9 cellular contexts compared by ENCODE assay signal in the genomic region with DNA sequence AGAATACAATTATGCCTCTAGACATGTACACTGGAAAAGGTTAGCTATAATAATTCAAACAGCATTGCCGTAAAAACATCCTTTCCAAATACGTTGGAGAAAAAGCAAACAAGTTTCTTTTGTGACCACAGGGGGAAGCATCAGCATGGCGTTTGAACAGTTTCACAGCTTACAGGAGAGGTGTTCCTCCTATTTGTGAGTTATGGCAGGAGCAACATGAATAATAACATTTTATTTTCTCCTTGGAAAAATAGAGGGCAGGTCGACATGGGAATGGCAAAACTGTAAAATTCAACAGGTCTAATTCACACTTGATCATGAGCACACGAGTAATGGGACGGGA. TPM values are rescaled to one million over a fixed set of nuclear protein-coding genes. Genes with fewer than 3 reads are reported as not detected.
DNase-seq lines count a peak whose midpoint lies in the region; ATAC-seq and TF ChIP-seq lines count a peak whose summit lies in the region.
"Had no signal": no experiment of that assay in that cellular context is flagged by ENCODE, and none has a peak within 500 bp of the region (broad histone marks: within the 10 kb centered on the region; RNA-seq: fewer than 3 reads in every experiment).

No MANE protein-coding gene starts in this region.

- H3K4me1 ChIP-seq in mucosa of descending colon (ENCODE audit: low read depth), result no peaks in the 10 kb centered on the region

- POLR2A ChIA-PET in MCF 10A (lab: Yijun Ruan, JAX), result interaction anchor here (0.7 to 2.2 kb wide), 5 partner anchors 15 to 191 kb away, joined by 3 to 6 read pairs (median 3); no protein-coding TSS in a partner anchor

- H3K9me3 ChIP-seq in mucosa of descending colon, result no peaks in the 10 kb centered on the region

- H3K36me3 Mint-ChIP-seq in MCF 10A (ENCODE audit: insufficient read depth, unreplicated experiment), result no peaks in the 10 kb centered on the region
- H3K36me3 Mint-ChIP-seq: CD4-positive, CD25-positive, alpha-beta regulatory T cell had no signal

- peaks cover 3% of the 10 kb centered on the region for H3K4me1 Mint-ChIP-seq in MCF 10A (ENCODE audit: insufficient read depth, unreplicated experiment)

- H3K4me3 ChIP-seq in mucosa of descending colon, result no peak overlapping the region

- intact Hi-C loops in MCF 10A (cut with micrococcal nuclease), result no loop called here
- intact Hi-C loops in mucosa of descending colon (cut with DNase I, micrococcal nuclease), result no loop called here

- no peaks in the 10 kb centered on the region for H3K27me3 Mint-ChIP-seq in MCF 10A (ENCODE audit: insufficient read depth, unreplicated experiment)

- ATAC-seq in mucosa of descending colon (peak; percentile 27), esophagus mucosa (no peak), GM21576 (IDR thresholded peaks at IDR 0.05; ENCODE audit: unreplicated experiment) (no peak)

- no peak overlapping the region for H3K4me3 Mint-ChIP-seq in MCF 10A (ENCODE audit: unreplicated experiment)
- H3K4me3 Mint-ChIP-seq: CD4-positive, CD25-positive, alpha-beta regulatory T cell had no signal

- CTCF ChIA-PET in MCF 10A (lab: Yijun Ruan, JAX), result interaction anchor here (0.6 to 1.6 kb wide), 18 partner anchors 13 to 204 kb away, joined by 3 to 11 read pairs (median 3); no protein-coding TSS in a partner anchor

- TF ChIP-seq CTCF in MCF 10A (IDR thresholded peaks at IDR 0.05; ENCODE audit: unreplicated experiment), result peak; percentile 27
- TF ChIP-seq CTCF in mucosa of descending colon (IDR thresholded peaks at IDR 0.05), result no peak

- no peaks in the 10 kb centered on the region for H3K9me3 Mint-ChIP-seq in MCF 10A (ENCODE audit: unreplicated experiment)

- H3K36me3 ChIP-seq in mucosa of descending colon (ENCODE audit: low read depth), result no peaks in the 10 kb centered on the region

- no peak overlapping the region for H3K27ac Mint-ChIP-seq in MCF 10A (ENCODE audit: low read depth, unreplicated experiment)
- H3K27ac Mint-ChIP-seq: CD4-positive, CD25-positive, alpha-beta regulatory T cell had no signal

- peak in 2 of 3 experiments; percentile 58 to 84 for DNase-seq in NCI-H1417 (lab: John Stamatoyannopoulos, UW)
- DNase-seq in NCI-H1417 treated with DMSO at 0.1 percent for 48 hours (lab: John Stamatoyannopoulos, UW), result no peak
- peak; percentile 67 for DNase-seq in NCI-H2081 treated with DMSO at 0.1 percent for 48 hours (lab: John Stamatoyannopoulos, UW)
- peak; percentile 12 for DNase-seq in MCF 10A (ENCODE audit: unreplicated experiment)
- peak in 1 of 3 donors; percentile 6 for DNase-seq in mucosa of descending colon
- DNase-seq in T-helper 9 cell, result no peak

- no TSS peak for BruUV-seq in MCF 10A (replicated peaks; lab: Mats Ljungman, UMichigan)

RNA-seq across cellular contexts. Expression of a gene that starts 39.7 kb away (rescaled TPM):
- total RNA-seq in MCF 10A (2022) (not detected in 2 replicates), mucosa of descending colon (not detected), esophagus mucosa (not detected)
- total RNA-seq: CD4-positive, CD25-positive, alpha-beta regulatory T cell had no signal

Comparison
In these comparisons a context has a peak if more than half of its experiments do, and no peak if none do; other contexts are left out.
1. DNase-seq: peak in NCI-H1417 (2 of 3), NCI-H2081 treated with DMSO at 0.1 percent for 48 hours (single experiment) and MCF 10A (single experiment); none in NCI-H1417 treated with DMSO at 0.1 percent for 48 hours (single experiment) and T-helper 9 cell (single experiment).